In the genomic region with DNA sequence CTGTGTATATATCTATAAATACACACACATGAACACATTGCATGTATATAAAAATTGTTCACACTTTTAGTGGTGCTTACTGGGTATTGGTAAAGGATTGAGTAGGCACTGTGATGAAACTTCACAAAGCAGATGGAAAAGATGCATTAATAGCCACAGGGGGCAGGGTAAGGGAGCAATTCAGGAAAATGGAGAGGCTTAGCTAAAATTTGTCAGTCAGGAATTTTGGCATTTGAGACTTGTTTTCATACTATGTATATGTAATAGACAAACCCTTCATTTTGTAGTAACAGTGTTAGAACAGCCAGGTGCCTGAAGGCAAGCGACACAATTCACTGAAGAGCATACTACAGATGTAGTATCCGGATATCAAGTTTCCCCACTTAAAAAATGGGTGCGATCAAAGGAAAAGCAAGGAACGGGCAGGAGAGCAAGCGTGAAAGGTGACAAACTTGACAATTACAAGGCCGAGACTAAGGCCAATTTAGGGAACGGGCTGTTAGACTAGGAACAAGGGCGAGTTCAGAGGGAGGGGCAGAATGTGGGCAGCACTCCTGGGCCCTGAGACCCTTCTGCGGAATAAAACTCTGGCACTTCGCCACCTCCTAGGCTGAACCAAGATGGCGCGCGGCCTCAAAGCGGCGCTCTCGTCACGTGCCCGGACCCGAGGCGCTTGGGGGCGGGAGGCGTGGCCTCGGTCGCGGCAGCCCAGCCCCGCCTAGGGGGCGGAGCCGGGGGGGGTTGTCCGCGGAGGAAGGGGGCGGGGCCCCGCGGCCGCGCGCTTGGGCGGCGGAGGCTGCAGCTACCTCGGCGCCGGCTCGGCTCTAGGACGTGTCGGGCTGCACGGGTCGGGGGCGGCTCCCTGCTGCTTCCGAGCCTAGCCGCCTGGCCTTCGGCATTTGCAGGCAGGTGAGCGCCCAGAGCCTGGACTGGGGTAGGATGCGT, we compare ENCODE assay signal across 8 cellular contexts. TPM values are rescaled to one million over a fixed set of nuclear protein-coding genes. Genes with fewer than 3 reads are reported as not detected.
DNase-seq lines count a peak whose midpoint lies in the region; ATAC-seq and TF ChIP-seq lines count a peak whose summit lies in the region.

A gene (plus strand): TSS at position 771 of the 945 bp plus-strand sequence. CDS start 12,518 bp downstream, outside the sequence.

- H3K36me3 ChIP-seq in ES-I3 (ENCODE audit: insufficient read depth, low read length), result peaks cover 11% of the 10 kb centered on the region
- H3K36me3 ChIP-seq in heart left ventricle, result peaks cover 0 to 37% (median 32%) of the 10 kb centered on the region in 9 donors
- H3K36me3 ChIP-seq in tibial artery, result peaks cover 25 to 32% (median 25%) of the 10 kb centered on the region in 3 donors

- intact Hi-C loops in heart left ventricle (cut with DNase I) (loop anchor here in 1 of 10 donors (2.0 kb wide), 1 partner anchor 19 kb away; a partner anchor contains a TSS), tibial artery (cut with DNase I; ENCODE audit: low total_unique reads) (no loop called here)

- H3K27me3 ChIP-seq in heart left ventricle (peaks cover 0 to 8% (median 0%) of the 10 kb centered on the region in 9 donors), tibial artery (no peaks in the 10 kb centered on the region)

- peaks cover 11% of the 10 kb centered on the region for H3K4me1 Mint-ChIP-seq in activated naive CD8-positive, alpha-beta T cell treated with anti-CD3 and anti-CD28 coated beads, Interleukin-2, amount 50 U/mL, for 24 hours

- H3K4me3 ChIP-seq in HFF-Myc (replicated peaks; ENCODE audit: low read depth, low read length) (peak within 1 kb of the TSS; percentile 51), heart left ventricle (peak within 1 kb of the TSS; percentile 49 to 83 (median 68)), tibial artery (peak within 1 kb of the TSS; percentile 54 to 71)

- peak within 1 kb of the TSS; percentile 59 for H3K9ac ChIP-seq in ES-I3 (ENCODE audit: low read depth, low read length)

- H3K27ac ChIP-seq in heart left ventricle (peak within 1 kb of the TSS in 11 of 12 donors; percentile 39 to 91 (median 67)), tibial artery (peak within 1 kb of the TSS; percentile 60 to 77)

- peaks cover 5% of the 10 kb centered on the region; the same call in 1 of the 2 replicates for H3K4me1 ChIP-seq in ES-I3 (ENCODE audit: insufficient read depth, low read length)
- H3K4me1 ChIP-seq in heart left ventricle, result peaks cover 0 to 46% (median 19%) of the 10 kb centered on the region in 12 donors
- peaks cover 0 to 40% (median 27%) of the 10 kb centered on the region in 4 donors for H3K4me1 ChIP-seq in tibial artery

- H3K36me3 Mint-ChIP-seq in activated naive CD8-positive, alpha-beta T cell treated with anti-CD3 and anti-CD28 coated beads, Interleukin-2, amount 50 U/mL, for 24 hours (ENCODE audit: low read depth), result peaks cover 29% of the 10 kb centered on the region

- H3K27ac Mint-ChIP-seq in activated naive CD8-positive, alpha-beta T cell treated with anti-CD3 and anti-CD28 coated beads, Interleukin-2, amount 50 U/mL, for 24 hours, result peak within 1 kb of the TSS; percentile 76

- 10 to 41% (median 13%) methylated on average over 13 to 52 of the region's 52 CpGs for WGBS in heart left ventricle, 4 donors

- TF ChIP-seq CTCF in HFF-Myc (IDR thresholded peaks at IDR 0.05; ENCODE audit: low read depth, low read length, missing control alignments) (no peak), heart left ventricle (IDR thresholded peaks at IDR 0.05) (peak in 2 of 12 donors; percentile 4 to 18), tibial artery (IDR thresholded peaks at IDR 0.05) (no peak)

- ATAC-seq in activated naive CD8-positive, alpha-beta T cell treated with anti-CD3 and anti-CD28 coated beads, Interleukin-2, amount 50 U/mL, for 24 hours, result peak; percentile 92
- peak; percentile 29 to 89 (median 85) for ATAC-seq in heart left ventricle

- peak within 1 kb of the TSS; percentile 79 for H3K4me3 Mint-ChIP-seq in activated naive CD8-positive, alpha-beta T cell treated with anti-CD3 and anti-CD28 coated beads, Interleukin-2, amount 50 U/mL, for 24 hours

- H3K9me3 Mint-ChIP-seq in activated naive CD8-positive, alpha-beta T cell treated with anti-CD3 and anti-CD28 coated beads, Interleukin-2, amount 50 U/mL, for 24 hours, result peaks cover 8% of the 10 kb centered on the region

- no peaks in the 10 kb centered on the region for H3K9me3 ChIP-seq in ES-I3 (ENCODE audit: control insufficient read depth, insufficient read depth, low read length)
- no peaks in the 10 kb centered on the region for H3K9me3 ChIP-seq in heart left ventricle
- H3K9me3 ChIP-seq in tibial artery, result no peaks in the 10 kb centered on the region

- DNase-seq in HFF-Myc (ENCODE audit: extremely low read depth, low read depth) (no peak), NCI-H1105 treated with DMSO at 0.1 percent for 48 hours (lab: John Stamatoyannopoulos, UW) (peak; percentile 93), T follicular helper cell (ENCODE audit: low read depth) (peak; percentile 78), heart left ventricle (peak; percentile 86 to 94 (median 89)), pons (ENCODE audit: low spot score) (peak; percentile 70), tibial artery (peak; percentile 69 to 89)
- peak; percentile 92 for DNase-seq in activated naive CD8-positive, alpha-beta T cell treated with anti-CD3 and anti-CD28 coated beads, Interleukin-2, amount 50 U/mL, for 24 hours

- peak in 1 of 2 donors; percentile 16 for TF ChIP-seq POLR2A in heart left ventricle (IDR thresholded peaks at IDR 0.05)

- peaks cover 17% of the 10 kb centered on the region for H3K27me3 Mint-ChIP-seq in activated naive CD8-positive, alpha-beta T cell treated with anti-CD3 and anti-CD28 coated beads, Interleukin-2, amount 50 U/mL, for 24 hours

RNA-seq across cellular contexts. Expression of the gene that starts here (rescaled TPM):
- 10 to 100 TPM; 15.4 to 50.3 (median 36.9) TPM for total RNA-seq in heart left ventricle
- polyA plus RNA-seq in heart left ventricle, result 10 to 100 TPM; 11.2 to 35.5 TPM
